Comparison of ENCODE assay signal across 2 cellular contexts in the genomic region with DNA sequence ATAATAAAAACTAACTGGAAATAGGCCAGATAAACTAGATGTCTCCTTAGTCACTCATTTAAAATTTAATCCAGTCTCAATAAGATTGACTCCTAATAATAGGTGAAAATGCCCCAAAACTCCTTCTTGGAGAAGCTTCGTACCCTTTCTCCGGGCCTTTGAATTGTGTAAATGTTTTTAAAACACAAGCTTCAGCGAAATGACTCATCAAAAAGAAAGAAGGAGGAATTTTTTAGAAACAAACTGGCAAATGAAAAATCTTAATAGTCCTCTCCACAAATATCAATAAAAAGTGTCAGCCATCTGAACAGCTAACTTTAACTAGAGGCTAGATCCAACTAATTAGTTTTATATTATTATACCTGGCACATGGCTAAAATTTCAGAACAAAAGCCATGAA. TPM values are rescaled to one million over a fixed set of nuclear protein-coding genes. Genes with fewer than 3 reads are reported as not detected.
"Had no signal": no experiment of that assay in that cellular context is flagged by ENCODE, and none has a peak within 500 bp of the region (broad histone marks: within the 10 kb centered on the region; RNA-seq: fewer than 3 reads in every experiment).

No MANE protein-coding gene starts in this region.

RNA-seq across cellular contexts. Expression of a gene that starts 33.9 kb away (rescaled TPM):
- total RNA-seq: G401, GM12878 had no signal
- polyA plus RNA-seq: GM12878 had no signal

RNA-seq across cellular contexts. Expression of a gene that starts 47.5 kb away (rescaled TPM):
- total RNA-seq: G401 had no signal
